1 cellular context compared by ENCODE assay signal in the genomic region with DNA sequence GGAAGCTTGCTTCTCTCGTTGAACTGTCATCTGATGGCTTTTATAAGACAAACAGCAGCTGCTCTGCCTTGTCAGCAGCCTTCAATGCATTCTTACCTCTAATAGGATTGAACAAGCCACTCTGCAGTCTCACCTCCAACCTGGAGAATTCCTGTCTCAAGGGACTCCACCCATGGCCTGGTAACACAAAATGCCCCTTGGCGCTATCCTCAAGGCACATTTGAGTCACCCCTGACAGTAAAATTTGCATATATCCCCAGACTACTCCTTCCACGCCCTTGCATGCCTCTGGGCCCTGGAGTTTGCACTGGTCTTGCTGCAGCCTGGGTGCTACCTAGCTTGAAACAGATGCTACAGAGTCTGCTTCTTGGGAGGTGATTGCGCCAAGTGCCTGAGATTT.
TF ChIP-seq lines count a peak whose summit lies in the region.

No MANE protein-coding gene starts in this region.

TF ChIP-seq in GM23338, 12 proteins besides CTCF, POLR2A, EP300 and RAD21 (continued from another document):
- no peak for TF ChIP-seq POLR2AphosphoS5 (IDR thresholded peaks at IDR 0.05; ENCODE audit: low read depth)
- TF ChIP-seq ZNF462 (CRISPR knock-in tag; IDR thresholded peaks at IDR 0.05) = no peak
- no peak for TF ChIP-seq STAT1 (IDR thresholded peaks at IDR 0.05; ENCODE audit: unreplicated experiment)
